Comparison of ENCODE assay signal across 8 cellular contexts in the genomic region with DNA sequence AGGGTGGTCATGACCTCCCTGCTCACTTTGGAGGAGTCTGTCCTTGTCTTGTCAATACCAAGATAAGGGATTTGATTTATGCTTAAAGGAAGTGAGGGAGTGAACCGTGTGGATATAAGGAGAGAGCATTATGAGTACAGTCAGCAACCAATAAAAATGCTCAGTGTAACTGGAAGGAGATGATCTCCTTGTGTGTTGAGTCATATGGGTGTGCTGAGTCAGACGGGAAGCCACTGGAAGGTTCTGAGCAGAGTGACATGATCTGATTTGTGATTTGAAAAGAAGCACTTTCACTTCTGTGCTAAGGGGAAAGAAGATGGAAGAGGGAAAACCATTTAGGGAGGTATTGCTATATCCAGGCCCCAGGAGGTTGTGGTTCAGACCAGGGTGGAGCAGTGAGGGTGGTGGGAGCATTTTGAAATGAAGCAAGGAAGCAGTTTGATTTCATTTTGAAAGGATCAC. TPM values are rescaled to one million over a fixed set of nuclear protein-coding genes. Genes with fewer than 3 reads are reported as not detected.
DNase-seq lines count a peak whose midpoint lies in the region; ATAC-seq and TF ChIP-seq lines count a peak whose summit lies in the region.

No MANE protein-coding gene starts in this region.

- POLR2A ChIA-PET in MCF 10A (lab: Yijun Ruan, JAX), result interaction anchor here (0.7 to 12.8 kb wide), 6 partner anchors 15 to 452 kb away, joined by 3 to 271 read pairs (median 6); a partner anchor contains a TSS

- no peaks in the 10 kb centered on the region for H3K36me3 Mint-ChIP-seq in MCF 10A (ENCODE audit: insufficient read depth, unreplicated experiment)

- peaks cover 8% of the 10 kb centered on the region for H3K36me3 ChIP-seq in SJSA1
- H3K36me3 ChIP-seq in mucosa of rectum (ENCODE audit: control insufficient read depth in 2 of 2, insufficient read depth in 2 of 2, low read length in 2 of 2), result peaks cover 0 to 1% of the 10 kb centered on the region in 2 donors

- CTCF ChIA-PET in MCF 10A (lab: Yijun Ruan, JAX), result interaction anchor here (0.8 to 4.0 kb wide), 7 partner anchors 11 to 51 kb away, joined by 3 to 42 read pairs (median 3); a partner anchor contains a TSS

- peak overlapping the region; percentile 86 for H3K27ac Mint-ChIP-seq in MCF 10A (ENCODE audit: low read depth, unreplicated experiment)

- no peaks in the 10 kb centered on the region for H3K27me3 Mint-ChIP-seq in MCF 10A (ENCODE audit: insufficient read depth, unreplicated experiment)

- peak; percentile 12 for ATAC-seq in GM21786 (IDR thresholded peaks at IDR 0.05; ENCODE audit: unreplicated experiment)
- ATAC-seq in left lobe of liver, result no peak

- H3K27ac ChIP-seq in SJSA1 (peak overlapping the region; percentile 65), mucosa of rectum (ENCODE audit: low read depth in 2 of 2, low read length in 2 of 2) (peak overlapping the region; percentile 70 to 95)

- H3K4me3 Mint-ChIP-seq in MCF 10A (ENCODE audit: unreplicated experiment), result peak overlapping the region; percentile 59

- peaks cover 26% of the 10 kb centered on the region for H3K4me1 Mint-ChIP-seq in MCF 10A (ENCODE audit: insufficient read depth, unreplicated experiment)

- H3K4me3 ChIP-seq in SJSA1, result peak overlapping the region; percentile 5; the same call in 1 of the 2 replicates
- peak overlapping the region in 1 of 2 donors; percentile 44 for H3K4me3 ChIP-seq in mucosa of rectum (ENCODE audit: low read length in 2 of 2)

- H3K27me3 ChIP-seq in SJSA1 (replicated peaks), result no peaks in the 10 kb centered on the region
- H3K27me3 ChIP-seq in mucosa of rectum (ENCODE audit: control insufficient read depth in 2 of 2, insufficient read depth in 2 of 2, low read length in 2 of 2), result no peaks in the 10 kb centered on the region

- peak overlapping the region in 1 of 2 donors; percentile 78 for H3K9ac ChIP-seq in mucosa of rectum (ENCODE audit: low read depth in 1 of 2, low read length in 2 of 2)

- H3K4me1 ChIP-seq in SJSA1 (replicated peaks) (peaks cover 41% of the 10 kb centered on the region), mucosa of rectum (ENCODE audit: control insufficient read depth in 2 of 2, insufficient read depth in 2 of 2, low read length in 2 of 2) (peaks cover 13 to 41% of the 10 kb centered on the region in 2 donors)

- DNase-seq in AG08395 (ENCODE audit: low spot score), result peak; percentile 89
- peak; percentile 82 to 84 for DNase-seq in SJSA1 (ENCODE audit: low read depth in 1 of 2, low spot score in 2 of 2)
- peak; percentile 91 for DNase-seq in MCF 10A (ENCODE audit: unreplicated experiment)
- peak; percentile 66 for DNase-seq in ureter (ENCODE audit: low spot score)
- DNase-seq in NCI-H1930 (lab: John Stamatoyannopoulos, UW), result no peak
- no peak for DNase-seq in left lobe of liver (ENCODE audit: low spot score)

- H3K9me3 ChIP-seq in SJSA1 (replicated peaks), result no peaks in the 10 kb centered on the region
- H3K9me3 ChIP-seq in mucosa of rectum (ENCODE audit: control insufficient read depth in 2 of 2, low read length in 2 of 2), result no peaks in the 10 kb centered on the region

- TF ChIP-seq CTCF in MCF 10A (IDR thresholded peaks at IDR 0.05; ENCODE audit: unreplicated experiment), result no peak

- intact Hi-C loops in MCF 10A (cut with micrococcal nuclease), result no loop called here

- H3K9me3 Mint-ChIP-seq in MCF 10A (ENCODE audit: unreplicated experiment), result no peaks in the 10 kb centered on the region

- BruUV-seq in MCF 10A (replicated peaks; lab: Mats Ljungman, UMichigan), result no TSS peak

RNA-seq across cellular contexts. Expression of a gene that starts 2.5 kb away (rescaled TPM):
- 26.8 and 31.9 TPM in 2 replicates for total RNA-seq in SJSA1 (2014; rRNA removed; shearing (Covaris generic))
- total RNA-seq in MCF 10A (2022) (43.9 and 55.8 TPM in 2 replicates), ureter (34.9 TPM), left lobe of liver (6.8 TPM)

RNA-seq across cellular contexts. Expression of a gene that starts 19.4 kb away (rescaled TPM):
- total RNA-seq in SJSA1 (2014; rRNA removed; shearing (Covaris generic)), result 26.5 and 28.3 TPM in 2 replicates
- total RNA-seq in MCF 10A (2022), result 29.6 and 31.7 TPM in 2 replicates
- 30.0 TPM for total RNA-seq in ureter
- total RNA-seq in left lobe of liver, result 8.2 TPM

Comparison
In these comparisons a context has a peak if more than half of its experiments do, and no peak if none do; other contexts are left out.
1. DNase-seq: peak in AG08395 (single experiment), SJSA1 (2 of 2), MCF 10A (single experiment) and ureter (single experiment); none in NCI-H1930 (0 of 2) and left lobe of liver (single experiment).